Comparison of ENCODE assay signal across 1 cellular context in the genomic region with DNA sequence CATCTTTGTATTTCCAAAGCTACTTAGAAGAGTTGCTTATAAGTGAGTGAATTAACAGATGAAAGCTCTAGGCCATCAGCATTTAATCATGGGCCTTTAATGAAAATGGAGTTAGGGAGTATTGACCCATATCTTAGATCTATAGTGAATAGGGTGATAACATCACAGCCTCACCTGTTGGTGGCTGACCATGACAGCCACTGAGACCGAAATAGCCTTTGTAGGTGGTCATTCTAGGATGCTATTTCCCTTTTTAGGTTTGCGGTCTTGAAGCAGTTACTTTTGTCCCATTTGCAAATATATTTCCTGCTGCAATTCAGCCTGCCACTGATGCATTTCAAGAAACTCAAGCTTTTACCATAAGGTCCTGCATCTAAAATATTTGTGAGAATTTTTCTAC.
TF ChIP-seq lines count a peak whose summit lies in the region.

No MANE protein-coding gene starts in this region.

TF ChIP-seq in GM12878, 131 proteins besides CTCF, POLR2A, EP300 and RAD21 (continued from another document):
- TF ChIP-seq, protein P1, sequence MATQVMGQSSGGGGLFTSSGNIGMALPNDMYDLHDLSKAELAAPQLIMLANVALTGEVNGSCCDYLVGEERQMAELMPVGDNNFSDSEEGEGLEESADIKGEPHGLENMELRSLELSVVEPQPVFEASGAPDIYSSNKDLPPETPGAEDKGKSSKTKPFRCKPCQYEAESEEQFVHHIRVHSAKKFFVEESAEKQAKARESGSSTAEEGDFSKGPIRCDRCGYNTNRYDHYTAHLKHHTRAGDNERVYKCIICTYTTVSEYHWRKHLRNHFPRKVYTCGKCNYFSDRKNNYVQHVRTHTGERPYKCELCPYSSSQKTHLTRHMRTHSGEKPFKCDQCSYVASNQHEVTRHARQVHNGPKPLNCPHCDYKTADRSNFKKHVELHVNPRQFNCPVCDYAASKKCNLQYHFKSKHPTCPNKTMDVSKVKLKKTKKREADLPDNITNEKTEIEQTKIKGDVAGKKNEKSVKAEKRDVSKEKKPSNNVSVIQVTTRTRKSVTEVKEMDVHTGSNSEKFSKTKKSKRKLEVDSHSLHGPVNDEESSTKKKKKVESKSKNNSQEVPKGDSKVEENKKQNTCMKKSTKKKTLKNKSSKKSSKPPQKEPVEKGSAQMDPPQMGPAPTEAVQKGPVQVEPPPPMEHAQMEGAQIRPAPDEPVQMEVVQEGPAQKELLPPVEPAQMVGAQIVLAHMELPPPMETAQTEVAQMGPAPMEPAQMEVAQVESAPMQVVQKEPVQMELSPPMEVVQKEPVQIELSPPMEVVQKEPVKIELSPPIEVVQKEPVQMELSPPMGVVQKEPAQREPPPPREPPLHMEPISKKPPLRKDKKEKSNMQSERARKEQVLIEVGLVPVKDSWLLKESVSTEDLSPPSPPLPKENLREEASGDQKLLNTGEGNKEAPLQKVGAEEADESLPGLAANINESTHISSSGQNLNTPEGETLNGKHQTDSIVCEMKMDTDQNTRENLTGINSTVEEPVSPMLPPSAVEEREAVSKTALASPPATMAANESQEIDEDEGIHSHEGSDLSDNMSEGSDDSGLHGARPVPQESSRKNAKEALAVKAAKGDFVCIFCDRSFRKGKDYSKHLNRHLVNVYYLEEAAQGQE (IDR thresholded peaks at IDR 0.05; ENCODE audit: low read depth, low read length) = no peak
- TF ChIP-seq JUND (IDR thresholded peaks at IDR 0.05; ENCODE audit: low read depth, low read length) = no peak
- no peak for TF ChIP-seq ZNF622 (IDR thresholded peaks at IDR 0.05)
- TF ChIP-seq IRF4 (IDR thresholded peaks at IDR 0.05; ENCODE audit: low read depth, low read length) = no peak
- TF ChIP-seq YBX1 (IDR thresholded peaks at IDR 0.05) = no peak
- no peak for TF ChIP-seq ZNF687 (IDR thresholded peaks at IDR 0.05)
- TF ChIP-seq BACH1 (IDR thresholded peaks at IDR 0.05; ENCODE audit: borderline replicate concordance) = no peak
- TF ChIP-seq GABPA (IDR thresholded peaks at IDR 0.05; ENCODE audit: low read depth) = no peak
- TF ChIP-seq ZNF274 (IDR thresholded peaks at IDR 0.05; ENCODE audit: insufficient read depth, insufficient read length) = no peak
- TF ChIP-seq SRF (IDR thresholded peaks at IDR 0.05; ENCODE audit: low read depth in 2 of 2, low read length in 2 of 2) = no peak
TF ChIP-seq in GM12878: peak in this region for 0.
